Comparison of ENCODE assay signal across 8 cellular contexts in genomic region chr19:38685666-38686529, GRCh38. TPM values are rescaled to one million over a fixed set of nuclear protein-coding genes. Genes with fewer than 3 reads are reported as not detected.
A peak's percentile ranks its signal among the peaks of the same experiment; 100 is the strongest.
DNase-seq lines count a peak whose midpoint lies in the region; ATAC-seq and TF ChIP-seq lines count a peak whose summit lies in the region.

No MANE protein-coding gene starts in this region.

- peaks cover 5% of the 10 kb centered on the region for H3K36me3 ChIP-seq in left ventricle myocardium inferior

- intact Hi-C loops in left ventricle myocardium inferior (cut with micrococcal nuclease): no loop called here

- ATAC-seq in activated T-helper 17 cell treated with anti-CD3 and anti-CD28 coated beads, Interleukin-2, amount 50 U/mL, for 72 hours (replicated peaks): peak; percentile 9
- ATAC-seq in stimulated activated memory B cell treated with anti-CD40 and anti-IgM and Interleukin-4, amounts not matched to agents 10 μg/mL and 1 μg/mL and 100 μg/mL, for 72 hours: peak; percentile 31
- ATAC-seq in HG02642 (IDR thresholded peaks at IDR 0.05; ENCODE audit: poor library complexity, unreplicated experiment): no peak
- no peak for ATAC-seq in GM19463 (IDR thresholded peaks at IDR 0.05; ENCODE audit: unreplicated experiment)

- peak overlapping the region; percentile 75 for H3K4me3 Mint-ChIP-seq in activated T-helper 17 cell treated with anti-CD3 and anti-CD28 coated beads, Interleukin-2, amount 50 U/mL, for 72 hours
- peak overlapping the region; percentile 7 for H3K4me3 Mint-ChIP-seq in stimulated activated memory B cell treated with anti-CD40 and anti-IgM and Interleukin-4, amounts not matched to agents 10 μg/mL and 1 μg/mL and 100 μg/mL, for 72 hours

- peak; percentile 36 for DNase-seq in G401 (ENCODE audit: low spot score)
- peak; percentile 47 for DNase-seq in LoVo (ENCODE audit: low spot score)
- no peak for DNase-seq in left ventricle myocardium inferior
- no peak for DNase-seq in COLO829 (ENCODE audit: low spot score)

- TF ChIP-seq CTCF in left ventricle myocardium inferior (IDR thresholded peaks at IDR 0.05; ENCODE audit: borderline replicate concordance): peak; percentile 59

- peak overlapping the region; percentile 91 for H3K27ac ChIP-seq in left ventricle myocardium inferior (replicated peaks)

- peak overlapping the region; percentile 90 for H3K27ac Mint-ChIP-seq in activated T-helper 17 cell treated with anti-CD3 and anti-CD28 coated beads, Interleukin-2, amount 50 U/mL, for 72 hours
- peak overlapping the region; percentile 81 for H3K27ac Mint-ChIP-seq in stimulated activated memory B cell treated with anti-CD40 and anti-IgM and Interleukin-4, amounts not matched to agents 10 μg/mL and 1 μg/mL and 100 μg/mL, for 72 hours

- H3K4me1 ChIP-seq in left ventricle myocardium inferior: peaks cover 100% of the 10 kb centered on the region

- H3K4me3 ChIP-seq in left ventricle myocardium inferior: peak overlapping the region; percentile 24

- no peaks in the 10 kb centered on the region for H3K27me3 ChIP-seq in left ventricle myocardium inferior (ENCODE audit: low read depth)

- no peaks in the 10 kb centered on the region for H3K27me3 Mint-ChIP-seq in activated T-helper 17 cell treated with anti-CD3 and anti-CD28 coated beads, Interleukin-2, amount 50 U/mL, for 72 hours
- H3K27me3 Mint-ChIP-seq in stimulated activated memory B cell treated with anti-CD40 and anti-IgM and Interleukin-4, amounts not matched to agents 10 μg/mL and 1 μg/mL and 100 μg/mL, for 72 hours: no peaks in the 10 kb centered on the region

- H3K9me3 Mint-ChIP-seq in activated T-helper 17 cell treated with anti-CD3 and anti-CD28 coated beads, Interleukin-2, amount 50 U/mL, for 72 hours: no peaks in the 10 kb centered on the region
- no peaks in the 10 kb centered on the region for H3K9me3 Mint-ChIP-seq in stimulated activated memory B cell treated with anti-CD40 and anti-IgM and Interleukin-4, amounts not matched to agents 10 μg/mL and 1 μg/mL and 100 μg/mL, for 72 hours

- H3K9me3 ChIP-seq in left ventricle myocardium inferior (replicated peaks): no peaks in the 10 kb centered on the region

- peaks cover 56% of the 10 kb centered on the region for H3K4me1 Mint-ChIP-seq in activated T-helper 17 cell treated with anti-CD3 and anti-CD28 coated beads, Interleukin-2, amount 50 U/mL, for 72 hours
- H3K4me1 Mint-ChIP-seq in stimulated activated memory B cell treated with anti-CD40 and anti-IgM and Interleukin-4, amounts not matched to agents 10 μg/mL and 1 μg/mL and 100 μg/mL, for 72 hours: peaks cover 83% of the 10 kb centered on the region

- in situ Hi-C loops in G401 (cut with HindIII; ENCODE audit: low sequenced_read_pairs): no loop called here

- H3K36me3 Mint-ChIP-seq in activated T-helper 17 cell treated with anti-CD3 and anti-CD28 coated beads, Interleukin-2, amount 50 U/mL, for 72 hours (ENCODE audit: low read depth): peaks cover 23% of the 10 kb centered on the region
- H3K36me3 Mint-ChIP-seq in stimulated activated memory B cell treated with anti-CD40 and anti-IgM and Interleukin-4, amounts not matched to agents 10 μg/mL and 1 μg/mL and 100 μg/mL, for 72 hours: peaks cover 19% of the 10 kb centered on the region

RNA-seq across cellular contexts. Expression of gene ACTN4, which starts 38.4 kb away (rescaled TPM):
- total RNA-seq in G401 (2014; rRNA removed; shearing (Covaris generic)): 173 and 182 TPM in 2 replicates
- total RNA-seq in activated T-helper 17 cell treated with anti-CD3 and anti-CD28 coated beads, Interleukin-2, amount 50 U/mL, for 72 hours: 100 to 1,000 TPM; 312 to 393 TPM
- 111 TPM for total RNA-seq in left ventricle myocardium inferior

RNA-seq across cellular contexts. Expression of gene CAPN12, which starts 58.4 kb away (rescaled TPM):
- total RNA-seq in G401 (2014; rRNA removed; shearing (Covaris generic)): 5.3 and 5.8 TPM in 2 replicates
- 10 to 100 TPM in 1 of 2 donors, 1 to 10 TPM in 1; 3.8 to 75.3 TPM for total RNA-seq in activated T-helper 17 cell treated with anti-CD3 and anti-CD28 coated beads, Interleukin-2, amount 50 U/mL, for 72 hours
- 0.22 TPM for total RNA-seq in left ventricle myocardium inferior

Comparison
In these comparisons a context has a peak if more than half of its experiments do, and no peak if none do; other contexts are left out.
1. DNase-seq: peak in G401 (single experiment) and LoVo (single experiment); none in left ventricle myocardium inferior (single experiment) and COLO829 (single experiment).
2. ATAC-seq: peak in activated T-helper 17 cell treated with anti-CD3 and anti-CD28 coated beads, Interleukin-2, amount 50 U/mL, for 72 hours (single experiment) and stimulated activated memory B cell treated with anti-CD40 and anti-IgM and Interleukin-4, amounts not matched to agents 10 μg/mL and 1 μg/mL and 100 μg/mL, for 72 hours (single experiment); none in HG02642 (single experiment) and GM19463 (single experiment).